ENCODE assay signal across 8 cellular contexts in the genomic region with DNA sequence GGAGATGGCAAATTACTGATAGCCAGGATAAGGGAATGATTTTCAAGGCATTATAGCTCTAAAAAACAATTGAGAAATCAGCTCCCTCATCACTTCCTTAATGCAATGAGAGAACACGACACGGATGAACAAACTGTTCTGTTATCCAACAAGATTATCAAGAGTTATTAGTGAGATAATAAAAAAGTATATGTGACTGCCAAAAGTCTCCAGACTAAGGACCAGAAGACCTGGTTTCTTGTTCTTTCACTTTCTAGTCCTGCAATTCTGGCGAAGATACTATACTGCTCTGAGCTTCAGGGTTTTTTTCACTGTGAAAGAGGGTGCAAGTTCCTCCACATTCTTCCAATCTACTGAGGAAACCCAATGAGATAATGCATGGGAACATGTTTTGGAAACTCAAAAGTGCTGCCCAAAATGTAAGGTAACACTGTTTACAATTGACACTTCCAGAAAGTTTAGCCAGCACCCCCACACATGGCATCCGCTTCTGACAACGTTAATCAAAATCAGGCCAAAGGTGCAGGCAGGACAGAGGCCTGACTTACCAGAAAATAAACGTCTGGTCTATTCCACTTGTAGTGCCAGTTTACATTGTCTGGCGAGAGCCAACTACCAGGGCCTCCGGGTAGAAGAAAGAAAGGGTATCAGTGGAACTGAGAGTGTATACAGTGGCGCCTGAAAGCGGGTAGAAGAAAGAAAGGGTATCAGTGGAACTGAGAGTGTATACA. TPM values are rescaled to one million over a fixed set of nuclear protein-coding genes. Genes with fewer than 3 reads are reported as not detected.
DNase-seq lines count a peak whose midpoint lies in the region; ATAC-seq lines count a peak whose summit lies in the region.

No MANE protein-coding gene starts in this region.

- H3K36me3 Mint-ChIP-seq in activated CD8-positive, alpha-beta T cell treated with anti-CD3 and anti-CD28 coated beads, Interleukin-2, amount 10 ng/mL, durations not matched to agents 7 days and 5 days (ENCODE audit: low read depth), result peaks cover 28% of the 10 kb centered on the region

- H3K4me3 ChIP-seq in stomach smooth muscle (ENCODE audit: low read length in 2 of 2), result peak overlapping the region; percentile 79 to 81

- peaks cover 32% of the 10 kb centered on the region for H3K4me1 Mint-ChIP-seq in activated CD8-positive, alpha-beta T cell treated with anti-CD3 and anti-CD28 coated beads, Interleukin-2, amount 10 ng/mL, durations not matched to agents 7 days and 5 days (ENCODE audit: low read depth)

- ATAC-seq in activated CD8-positive, alpha-beta T cell treated with anti-CD3 and anti-CD28 coated beads, Interleukin-2, amount 10 ng/mL, durations not matched to agents 7 days and 5 days, result no peak
- no peak for ATAC-seq in GM21737 (IDR thresholded peaks at IDR 0.05; ENCODE audit: unreplicated experiment)

- POLR2A ChIA-PET in activated CD8-positive, alpha-beta T cell treated with anti-CD3 and anti-CD28 coated beads, Interleukin-2, amount 10 ng/mL, durations not matched to agents 7 days and 5 days (lab: Charles Lee), result interaction anchor here (1.1 kb wide), 1 partner anchor 9 kb away, joined by 3 read pairs; no protein-coding TSS in a partner anchor

- H3K27ac ChIP-seq in stomach smooth muscle (ENCODE audit: low read length), result peak overlapping the region; percentile 66

- H3K9me3 ChIP-seq in stomach smooth muscle (ENCODE audit: control insufficient read depth in 2 of 2, low read length in 2 of 2), result no peaks in the 10 kb centered on the region

- CTCF ChIA-PET in activated CD8-positive, alpha-beta T cell treated with anti-CD3 and anti-CD28 coated beads, Interleukin-2, amount 10 ng/mL, durations not matched to agents 7 days and 5 days (lab: Charles Lee), result interaction anchor here (1.3 kb wide), 1 partner anchor 9 kb away, joined by 5 read pairs; no protein-coding TSS in a partner anchor

- H3K4me1 ChIP-seq in stomach smooth muscle (ENCODE audit: control insufficient read depth, insufficient read depth, low read length), result peaks cover 17% of the 10 kb centered on the region

- H3K9me3 Mint-ChIP-seq in activated CD8-positive, alpha-beta T cell treated with anti-CD3 and anti-CD28 coated beads, Interleukin-2, amount 10 ng/mL, durations not matched to agents 7 days and 5 days (ENCODE audit: insufficient read depth), result no peaks in the 10 kb centered on the region

- no peaks in the 10 kb centered on the region for H3K27me3 ChIP-seq in stomach smooth muscle (ENCODE audit: control insufficient read depth in 1 of 2, insufficient read depth in 2 of 2, low read length in 2 of 2)

- H3K27me3 Mint-ChIP-seq in activated CD8-positive, alpha-beta T cell treated with anti-CD3 and anti-CD28 coated beads, Interleukin-2, amount 10 ng/mL, durations not matched to agents 7 days and 5 days (ENCODE audit: low read depth), result no peaks in the 10 kb centered on the region

- peak; percentile 7 for DNase-seq in NCI-H748 (lab: John Stamatoyannopoulos, UW; ENCODE audit: unreplicated experiment)
- DNase-seq in NCI-H748 treated with DMSO at 0.1 percent for 48 hours (lab: John Stamatoyannopoulos, UW), result no peak
- no peak for DNase-seq in activated CD8-positive, alpha-beta T cell treated with anti-CD3 and anti-CD28 coated beads, Interleukin-2, amount 10 ng/mL, durations not matched to agents 7 days and 5 days
- DNase-seq in inferior parietal cortex (ENCODE audit: extremely low spot score), result peak; percentile 8
- DNase-seq in stimulated activated CD4-positive, alpha-beta T cell treated with anti-CD3 and anti-CD28 coated beads, Interleukin-1b, Interleukin-23, amount 100 ng/mL, for 48 hours, result no peak
- no peak for DNase-seq in hepatic stellate cell (ENCODE audit: low spot score)

- no peaks in the 10 kb centered on the region for H3K36me3 ChIP-seq in stomach smooth muscle (ENCODE audit: control insufficient read depth in 2 of 2, insufficient read depth in 2 of 2, low read length in 2 of 2)

- peak overlapping the region in 1 of 2 donors; percentile 58 for H3K9ac ChIP-seq in stomach smooth muscle (ENCODE audit: low read length in 2 of 2)

- peak overlapping the region; percentile 52 for H3K4me3 Mint-ChIP-seq in activated CD8-positive, alpha-beta T cell treated with anti-CD3 and anti-CD28 coated beads, Interleukin-2, amount 10 ng/mL, durations not matched to agents 7 days and 5 days

- H3K27ac Mint-ChIP-seq in activated CD8-positive, alpha-beta T cell treated with anti-CD3 and anti-CD28 coated beads, Interleukin-2, amount 10 ng/mL, durations not matched to agents 7 days and 5 days, result peak overlapping the region; percentile 58

RNA-seq across cellular contexts. Expression of a gene that starts 35.6 kb away (rescaled TPM):
- 1 to 10 TPM; 3.0 to 3.5 TPM for total RNA-seq in activated CD8-positive, alpha-beta T cell treated with anti-CD3 and anti-CD28 coated beads, Interleukin-2, amount 10 ng/mL, durations not matched to agents 7 days and 5 days

Comparison
In these comparisons a context has a peak if more than half of its experiments do, and no peak if none do; other contexts are left out.
1. DNase-seq: peak in NCI-H748 (single experiment) and inferior parietal cortex (single experiment); none in NCI-H748 treated with DMSO at 0.1 percent for 48 hours (single experiment), activated CD8-positive, alpha-beta T cell treated with anti-CD3 and anti-CD28 coated beads, Interleukin-2, amount 10 ng/mL, durations not matched to agents 7 days and 5 days (single experiment), stimulated activated CD4-positive, alpha-beta T cell treated with anti-CD3 and anti-CD28 coated beads, Interleukin-1b, Interleukin-23, amount 100 ng/mL, for 48 hours (single experiment) and hepatic stellate cell (single experiment).